In genomic region chr4:136690363-136690762, GRCh38 we compare ENCODE assay signal across 36 cellular contexts.
A peak's percentile ranks its signal among the peaks of the same experiment; 100 is the strongest.
DNase-seq lines count a peak whose midpoint lies in the region; ATAC-seq and TF ChIP-seq lines count a peak whose summit lies in the region.
"Had no signal": no experiment of that assay in that cellular context is flagged by ENCODE, and none has a peak within 500 bp of the region (broad histone marks: within the 10 kb centered on the region; RNA-seq: fewer than 3 reads in every experiment).

No MANE protein-coding gene starts in this region.

- H3K27ac ChIP-seq in mammary epithelial cell (ENCODE audit: insufficient read depth, low read depth, low read length) (no peak overlapping the region), SJCRH30 (peak overlapping the region; percentile 93), hepatocyte (no peak overlapping the region), transverse colon (peak overlapping the region; percentile 19 to 54 (median 43))
- H3K27ac ChIP-seq: ascending aorta, C4-2B, lower lobe of right lung, RWPE1, testis, uterus had no signal

- H3K27me3 ChIP-seq in mammary epithelial cell (ENCODE audit: insufficient read depth, low read length), result no peaks in the 10 kb centered on the region
- no peaks in the 10 kb centered on the region for H3K27me3 ChIP-seq in SJCRH30
- H3K27me3 ChIP-seq in hepatocyte, result no peaks in the 10 kb centered on the region
- no peaks in the 10 kb centered on the region for H3K27me3 ChIP-seq in transverse colon
- H3K27me3 ChIP-seq in MG63, result no peaks in the 10 kb centered on the region
- H3K27me3 ChIP-seq: ascending aorta, testis, uterus had no signal

- TF ChIP-seq CTCF in MCF 10A (IDR thresholded peaks at IDR 0.05; ENCODE audit: unreplicated experiment) (no peak), mammary epithelial cell (conservative IDR thresholded peaks at IDR 0.05 in 1 of 2, IDR thresholded peaks at IDR 0.05 in 1 of 2; ENCODE audit: extremely low read depth in 1 of 2, insufficient read depth in 1 of 2, low read depth in 1 of 2, low read length in 2 of 2) (no peak), hepatocyte (IDR thresholded peaks at IDR 0.05; ENCODE audit: poor library complexity) (no peak), transverse colon (IDR thresholded peaks at IDR 0.05) (no peak)

- H3K4me1 ChIP-seq in mammary epithelial cell (ENCODE audit: insufficient read depth, low read length), result no peaks in the 10 kb centered on the region
- peaks cover 28% of the 10 kb centered on the region for H3K4me1 ChIP-seq in SJCRH30
- H3K4me1 ChIP-seq in hepatocyte (ENCODE audit: insufficient read depth), result no peaks in the 10 kb centered on the region
- peaks cover 0 to 12% (median 4%) of the 10 kb centered on the region in 4 donors for H3K4me1 ChIP-seq in transverse colon
- H3K4me1 ChIP-seq: ascending aorta, Caco-2, lower lobe of right lung, testis, uterus had no signal

- no peak overlapping the region for H3K9ac ChIP-seq in mammary epithelial cell (ENCODE audit: insufficient read depth, low read length)

- TF ChIP-seq POLR2A in transverse colon (IDR thresholded peaks at IDR 0.05), result no peak

- no peaks in the 10 kb centered on the region for H3K27me3 Mint-ChIP-seq in MCF 10A (ENCODE audit: insufficient read depth, unreplicated experiment)
- H3K27me3 Mint-ChIP-seq: activated naive CD8-positive, alpha-beta T cell treated with anti-CD3 and anti-CD28 coated beads for 36 hours; stimulated activated naive CD8-positive, alpha-beta T cell treated with anti-CD3 and anti-CD28 coated beads, Interleukin-15, Interleukin-2, amounts not matched to agents 100 ng/mL and 50 ng/mL, for 24 hours had no signal

- peaks cover 7% of the 10 kb centered on the region for H3K4me1 Mint-ChIP-seq in MCF 10A (ENCODE audit: insufficient read depth, unreplicated experiment)
- H3K4me1 Mint-ChIP-seq: activated naive CD8-positive, alpha-beta T cell treated with anti-CD3 and anti-CD28 coated beads for 36 hours had no signal

- no peak overlapping the region for H3K27ac Mint-ChIP-seq in MCF 10A (ENCODE audit: low read depth, unreplicated experiment)
- H3K27ac Mint-ChIP-seq: activated naive CD8-positive, alpha-beta T cell treated with anti-CD3 and anti-CD28 coated beads for 36 hours; stimulated activated naive CD8-positive, alpha-beta T cell treated with anti-CD3 and anti-CD28 coated beads, Interleukin-15, Interleukin-2, amounts not matched to agents 100 ng/mL and 50 ng/mL, for 24 hours had no signal

- intact Hi-C loops in MCF 10A (cut with micrococcal nuclease) (no loop called here), mammary epithelial cell (cut with micrococcal nuclease) (no loop called here), transverse colon (cut with DNase I; ENCODE audit: low total_unique reads) (no loop called here), posterior cingulate gyrus (cut with DNase I) (no loop called here)

- H4K20me1 ChIP-seq in mammary epithelial cell (ENCODE audit: insufficient read depth, low read length) (no peaks in the 10 kb centered on the region), hepatocyte (ENCODE audit: insufficient read depth, poor library complexity, severe bottlenecking) (no peaks in the 10 kb centered on the region)

- H3K4me3 ChIP-seq in mammary epithelial cell (replicated peaks in 1 of 3; ENCODE audit: insufficient read depth in 1 of 3, low read depth in 2 of 3, low read length in 3 of 3), result no peak overlapping the region
- H3K4me3 ChIP-seq in SJCRH30, result no peak overlapping the region
- no peak overlapping the region for H3K4me3 ChIP-seq in hepatocyte
- no peak overlapping the region for H3K4me3 ChIP-seq in transverse colon
- no peak overlapping the region for H3K4me3 ChIP-seq in MG63
- H3K4me3 ChIP-seq: ascending aorta, lower lobe of right lung, smooth muscle cell, testis, uterus had no signal

- POLR2A ChIA-PET in MCF 10A (lab: Yijun Ruan, JAX), result no interaction called here

- ATAC-seq in GM21786 (IDR thresholded peaks at IDR 0.05; ENCODE audit: unreplicated experiment), result no peak
- ATAC-seq: activated T-cell treated with anti-CD3 and anti-CD28 coated beads, Interleukin-2, amount 50 U/mL, for 4 hours; HepG2; lower lobe of right lung had no signal

- H3K9me3 ChIP-seq in mammary epithelial cell (replicated peaks; ENCODE audit: insufficient read depth, low read length), result no peaks in the 10 kb centered on the region
- 0 out of 2 replicates have a peak, but pooled peaks cover 3% of the 10 kb centered on the region for H3K9me3 ChIP-seq in SJCRH30 (replicated peaks)
- H3K9me3 ChIP-seq in hepatocyte (ENCODE audit: low read depth), result no peaks in the 10 kb centered on the region
- no peaks in the 10 kb centered on the region for H3K9me3 ChIP-seq in transverse colon
- H3K9me3 ChIP-seq in MG63, result no peaks in the 10 kb centered on the region
- H3K9me3 ChIP-seq: ascending aorta, Caco-2, lower lobe of right lung, testis, uterus had no signal

- BruUV-seq in MCF 10A (replicated peaks; lab: Mats Ljungman, UMichigan), result no TSS peak
- no TSS peak for BruUV-seq in mammary epithelial cell (replicated peaks; lab: Mats Ljungman, UMichigan)

- WGBS in mammary epithelial cell (ENCODE audit: low coverage, missing lambda C conversion rate), result 25% methylated on average over 1 of the region's 1 CpG
- WGBS in hepatocyte (ENCODE audit: low lambda C conversion rate, missing lambda C conversion rate), result 5% methylated on average over 1 of the region's 1 CpG
- 22 to 46% methylated on average over 1 of the region's 1 CpG for WGBS in transverse colon (ENCODE audit: low coverage in 1 of 2), 2 donors

- H3K36me3 ChIP-seq in mammary epithelial cell (ENCODE audit: insufficient read depth, low read length), result no peaks in the 10 kb centered on the region
- H3K36me3 ChIP-seq in SJCRH30, result no peaks in the 10 kb centered on the region
- H3K36me3 ChIP-seq in hepatocyte (replicated peaks; ENCODE audit: insufficient read depth, low read depth), result no peaks in the 10 kb centered on the region
- no peaks in the 10 kb centered on the region for H3K36me3 ChIP-seq in transverse colon
- no peaks in the 10 kb centered on the region for H3K36me3 ChIP-seq in MG63
- H3K36me3 ChIP-seq: ascending aorta, lower lobe of right lung, uterus had no signal

- H2AFZ ChIP-seq in mammary epithelial cell (ENCODE audit: low read depth, low read length), result no peak overlapping the region
- H2AFZ ChIP-seq in hepatocyte, result no peak overlapping the region

- DNase-seq in MCF 10A (ENCODE audit: unreplicated experiment), result peak; percentile 8
- no peak for DNase-seq in mammary epithelial cell
- DNase-seq in SJCRH30, result peak; percentile 36 to 74
- DNase-seq in hepatocyte (ENCODE audit: low spot score), result peak; percentile 6
- DNase-seq in transverse colon, result no peak
- DNase-seq in posterior cingulate gyrus, result no peak
- no peak for DNase-seq in MG63
- DNase-seq: 8988T; activated CD4-positive, CD25-positive, alpha-beta regulatory T cell; activated gamma-delta T cell; activated naive CD8-positive, alpha-beta T cell treated with anti-CD3 and anti-CD28 coated beads for 36 hours; activated T-cell treated with anti-CD3 and anti-CD28 coated beads, Interleukin-2, amount 50 U/mL, for 4 hours; Caco-2; cortex of kidney; DND-41; effector memory CD4-positive, alpha-beta T cell; erythroblast; HCEC 1CT; Kasumi-1; kidney; lower lobe of right lung; NCI-H1436 treated with DMSO at 0.1 percent for 48 hours; NCI-H2107; NCI-H446; NCI-H82; retina; T-helper 1 cell; testis; uterus had no signal

- H3K79me2 ChIP-seq in mammary epithelial cell (ENCODE audit: insufficient read depth, low read length), result no peaks in the 10 kb centered on the region
- no peaks in the 10 kb centered on the region for H3K79me2 ChIP-seq in hepatocyte

- H3K9me2 ChIP-seq in hepatocyte (replicated peaks; ENCODE audit: insufficient read depth), result no peaks in the 10 kb centered on the region

- dilution Hi-C loops in mammary epithelial cell (cut with HindIII; ENCODE audit: low sequenced_read_pairs), result no loop called here

- H3K4me2 ChIP-seq in mammary epithelial cell (ENCODE audit: insufficient read depth, low read depth, low read length), result no peak overlapping the region
- no peak overlapping the region for H3K4me2 ChIP-seq in hepatocyte
- H3K4me2 ChIP-seq: smooth muscle cell had no signal

- no peak for TF ChIP-seq EP300 in transverse colon (IDR thresholded peaks at IDR 0.05; ENCODE audit: low read depth)

- no peaks in the 10 kb centered on the region for H3K9me3 Mint-ChIP-seq in MCF 10A (ENCODE audit: unreplicated experiment)
- H3K9me3 Mint-ChIP-seq: activated naive CD8-positive, alpha-beta T cell treated with anti-CD3 and anti-CD28 coated beads for 36 hours; stimulated activated naive CD8-positive, alpha-beta T cell treated with anti-CD3 and anti-CD28 coated beads, Interleukin-15, Interleukin-2, amounts not matched to agents 100 ng/mL and 50 ng/mL, for 24 hours had no signal

- H3K36me3 Mint-ChIP-seq in MCF 10A (ENCODE audit: insufficient read depth, unreplicated experiment), result no peaks in the 10 kb centered on the region
- H3K36me3 Mint-ChIP-seq: activated naive CD8-positive, alpha-beta T cell treated with anti-CD3 and anti-CD28 coated beads for 36 hours had no signal

- no peak overlapping the region for H3K4me3 Mint-ChIP-seq in MCF 10A (ENCODE audit: unreplicated experiment)
- H3K4me3 Mint-ChIP-seq: activated naive CD8-positive, alpha-beta T cell treated with anti-CD3 and anti-CD28 coated beads for 36 hours; activated T-cell treated with anti-CD3 and anti-CD28 coated beads, Interleukin-2, amount 50 U/mL, for 4 hours; stimulated activated naive CD8-positive, alpha-beta T cell treated with anti-CD3 and anti-CD28 coated beads, Interleukin-15, Interleukin-2, amounts not matched to agents 100 ng/mL and 50 ng/mL, for 24 hours had no signal

- in situ Hi-C loops in mammary epithelial cell (cut with MboI; ENCODE audit: low sequenced_read_pairs in 2 of 2), result no loop called here
- in situ Hi-C loops in transverse colon (cut with MboI; ENCODE audit: low pct_ligation_motif_present in 1 of 4, low pct_unique_long_range_greater_than_20kb in 1 of 4, low sequenced_read_pairs in 3 of 4), result no loop called here

- CTCF ChIA-PET in MCF 10A (lab: Yijun Ruan, JAX) (interaction anchor here (0.6 to 0.9 kb wide), 2 partner anchors 10 to 1605 kb away, joined by 3 to 4 read pairs; no protein-coding TSS in a partner anchor), mammary epithelial cell (lab: Charles Lee; ENCODE audit: low non-redundant PET) (no interaction called here)

Comparison
In these comparisons a context has a peak if more than half of its experiments do, and no peak if none do; other contexts are left out.
1. DNase-seq: peak in MCF 10A (single experiment), SJCRH30 (2 of 2) and hepatocyte (single experiment); none in mammary epithelial cell (single experiment), transverse colon (single experiment), posterior cingulate gyrus (0 of 10) and MG63 (single experiment).
2. H3K27ac ChIP-seq: peak in SJCRH30 (single experiment) and transverse colon (4 of 4); none in mammary epithelial cell (single experiment) and hepatocyte (single experiment).